In the genomic region with DNA sequence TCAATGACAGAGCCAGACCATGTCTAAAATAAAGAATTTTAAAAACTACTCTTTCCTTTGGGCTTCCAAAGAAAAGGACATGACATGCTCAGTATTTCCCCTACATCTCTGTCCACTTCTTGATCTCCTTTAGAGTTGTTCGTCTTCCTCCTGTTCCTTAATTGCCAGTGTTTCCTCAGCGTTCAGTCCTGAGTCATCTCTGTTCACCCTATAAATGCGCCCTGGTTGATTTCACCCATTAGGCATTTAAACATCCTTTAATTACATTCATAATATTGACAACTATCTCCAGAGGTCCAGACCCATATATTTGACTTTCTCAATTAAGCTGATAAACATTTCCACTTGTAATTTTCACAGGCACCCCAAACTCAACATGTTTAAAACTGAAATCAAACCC, we compare ENCODE assay signal across 19 cellular contexts.
A peak's percentile ranks its signal among the peaks of the same experiment; 100 is the strongest.
DNase-seq lines count a peak whose midpoint lies in the region; ATAC-seq and TF ChIP-seq lines count a peak whose summit lies in the region.
"Had no signal": no experiment of that assay in that cellular context is flagged by ENCODE, and none has a peak within 500 bp of the region (broad histone marks: within the 10 kb centered on the region; RNA-seq: fewer than 3 reads in every experiment).

No MANE protein-coding gene starts in this region.

- peaks cover 95% of the 10 kb centered on the region for H3K79me2 ChIP-seq in osteoblast (ENCODE audit: insufficient read depth, low read length)

- H2AFZ ChIP-seq in IMR-90 (replicated peaks; ENCODE audit: low read length, poor library complexity), result no peak overlapping the region
- no peak overlapping the region for H2AFZ ChIP-seq in osteoblast (ENCODE audit: low read length)

- H2BK20ac ChIP-seq in IMR-90 (ENCODE audit: low read depth, low read length), result no peak overlapping the region

- no peak overlapping the region for H3K4me3 Mint-ChIP-seq in activated CD4-positive, alpha-beta memory T cell treated with anti-CD3 and anti-CD28 coated beads for 36 hours
- no peak overlapping the region for H3K4me3 Mint-ChIP-seq in activated CD4-positive, alpha-beta memory T cell treated with anti-CD3 and anti-CD28 coated beads, Interleukin-2, amount 10 ng/mL, durations not matched to agents 7 days and 5 days
- no peak overlapping the region for H3K4me3 Mint-ChIP-seq in activated naive CD8-positive, alpha-beta T cell treated with anti-CD3 and anti-CD28 coated beads, Interleukin-2, amount 50 U/mL, for 24 hours
- H3K4me3 Mint-ChIP-seq: B cell had no signal

- H3K27ac Mint-ChIP-seq in activated CD4-positive, alpha-beta memory T cell treated with anti-CD3 and anti-CD28 coated beads for 36 hours, result peak overlapping the region; percentile 26
- no peak overlapping the region for H3K27ac Mint-ChIP-seq in activated CD4-positive, alpha-beta memory T cell treated with anti-CD3 and anti-CD28 coated beads, Interleukin-2, amount 10 ng/mL, durations not matched to agents 7 days and 5 days
- peak overlapping the region; percentile 69 for H3K27ac Mint-ChIP-seq in activated naive CD8-positive, alpha-beta T cell treated with anti-CD3 and anti-CD28 coated beads, Interleukin-2, amount 50 U/mL, for 24 hours
- H3K27ac Mint-ChIP-seq: activated T-helper 2 cell treated with anti-CD3 and anti-CD28 coated beads, Interferon-gamma antibody, Interleukin-2, Interleukin-4, amounts not matched to agents 10 μg/mL and 5 μg/mL and 100 μg/mL, durations not matched to agents 14 hours and 24 hours and 36 hours; B cell had no signal

- H3K36me3 ChIP-seq in IMR-90 (ENCODE audit: control insufficient read depth, insufficient read depth, low read length), result no peaks in the 10 kb centered on the region
- no peaks in the 10 kb centered on the region for H3K36me3 ChIP-seq in osteoblast (ENCODE audit: insufficient read depth, low read length)
- H3K36me3 ChIP-seq: spleen had no signal

- H3K4me1 ChIP-seq in IMR-90 (ENCODE audit: control insufficient read depth, insufficient read depth, low read length) (peaks cover 20% of the 10 kb centered on the region), osteoblast (ENCODE audit: insufficient read depth, low read length) (peaks cover 19% of the 10 kb centered on the region)

- H2AK5ac ChIP-seq in IMR-90 (ENCODE audit: low read depth, low read length), result no peak overlapping the region

- peaks cover 39 to 94% of the 10 kb centered on the region in 2 experiments for H3K79me1 ChIP-seq in IMR-90 (ENCODE audit: low read depth in 1 of 2, low read length in 2 of 2)

- H3K27me3 Mint-ChIP-seq in activated CD4-positive, alpha-beta memory T cell treated with anti-CD3 and anti-CD28 coated beads for 36 hours, result no peaks in the 10 kb centered on the region
- no peaks in the 10 kb centered on the region for H3K27me3 Mint-ChIP-seq in activated CD4-positive, alpha-beta memory T cell treated with anti-CD3 and anti-CD28 coated beads, Interleukin-2, amount 10 ng/mL, durations not matched to agents 7 days and 5 days
- no peaks in the 10 kb centered on the region for H3K27me3 Mint-ChIP-seq in activated naive CD8-positive, alpha-beta T cell treated with anti-CD3 and anti-CD28 coated beads, Interleukin-2, amount 50 U/mL, for 24 hours

- H4K8ac ChIP-seq in IMR-90 (ENCODE audit: low read depth in 2 of 2, low read length in 2 of 2), result no peak overlapping the region

- POLR2A ChIA-PET in activated CD4-positive, alpha-beta memory T cell treated with anti-CD3 and anti-CD28 coated beads for 36 hours (lab: Charles Lee), result no interaction called here
- POLR2A ChIA-PET in activated CD4-positive, alpha-beta memory T cell treated with anti-CD3 and anti-CD28 coated beads, Interleukin-2, amount 10 ng/mL, durations not matched to agents 7 days and 5 days (lab: Charles Lee), result interaction anchor here (1.4 kb wide), 1 partner anchor 41 kb away, joined by 3 read pairs; no protein-coding TSS in a partner anchor
- POLR2A ChIA-PET in IMR-90 (lab: Charles Lee; ENCODE audit: unreplicated experiment), result no interaction called here

- in situ Hi-C loops in IMR-90 (cut with MboI; ENCODE audit: low sequenced_read_pairs), result no loop called here

- no peak overlapping the region for H3K18ac ChIP-seq in IMR-90 (ENCODE audit: low read depth, low read length)

- no peak overlapping the region for H3K4me3 ChIP-seq in IMR-90 (ENCODE audit: insufficient read depth, low read depth, low read length)
- no peak overlapping the region for H3K4me3 ChIP-seq in osteoblast (ENCODE audit: insufficient read depth, low read length)
- H3K4me3 ChIP-seq: spleen had no signal

- intact Hi-C loops in activated CD4-positive, alpha-beta memory T cell treated with anti-CD3 and anti-CD28 coated beads for 36 hours (cut with micrococcal nuclease), result loop anchor here (5.0 kb wide), 1 partner anchor 113 kb away; no protein-coding TSS in a partner anchor
- intact Hi-C loops in IMR-90 (cut with micrococcal nuclease), result no loop called here

- BruUV-seq in IMR-90 (replicated peaks; lab: Mats Ljungman, UMichigan), result no TSS peak

- TF ChIP-seq POLR2A in IMR-90 (IDR thresholded peaks at IDR 0.05; ENCODE audit: low read depth, low read length), result no peak

- no peaks in the 10 kb centered on the region for H3K9me3 Mint-ChIP-seq in activated CD4-positive, alpha-beta memory T cell treated with anti-CD3 and anti-CD28 coated beads for 36 hours
- H3K9me3 Mint-ChIP-seq in activated CD4-positive, alpha-beta memory T cell treated with anti-CD3 and anti-CD28 coated beads, Interleukin-2, amount 10 ng/mL, durations not matched to agents 7 days and 5 days, result no peaks in the 10 kb centered on the region
- no peaks in the 10 kb centered on the region for H3K9me3 Mint-ChIP-seq in activated naive CD8-positive, alpha-beta T cell treated with anti-CD3 and anti-CD28 coated beads, Interleukin-2, amount 50 U/mL, for 24 hours
- H3K9me3 Mint-ChIP-seq: activated T-helper 2 cell treated with anti-CD3 and anti-CD28 coated beads, Interferon-gamma antibody, Interleukin-2, Interleukin-4, amounts not matched to agents 10 μg/mL and 5 μg/mL and 100 μg/mL, durations not matched to agents 14 hours and 24 hours and 36 hours had no signal

- ATAC-seq in IMR-90 (ENCODE audit: low read depth) (no peak), HG02610 (IDR thresholded peaks at IDR 0.05; ENCODE audit: unreplicated experiment) (no peak)
- no peak for ATAC-seq in activated naive CD8-positive, alpha-beta T cell treated with anti-CD3 and anti-CD28 coated beads, Interleukin-2, amount 50 U/mL, for 24 hours
- ATAC-seq: foreskin keratinocyte had no signal

- no peak overlapping the region for H2BK15ac ChIP-seq in IMR-90 (ENCODE audit: low read depth, low read length)

- H3K27me3 ChIP-seq in IMR-90 (ENCODE audit: control insufficient read depth, insufficient read depth, low read length), result no peaks in the 10 kb centered on the region
- no peaks in the 10 kb centered on the region for H3K27me3 ChIP-seq in osteoblast (ENCODE audit: insufficient read depth, low read length)
- H3K27me3 ChIP-seq: foreskin keratinocyte, spleen had no signal

- no peak overlapping the region for H4K5ac ChIP-seq in IMR-90 (ENCODE audit: low read depth, low read length)

- peak overlapping the region; percentile 46; the same call in 1 of the 2 replicates for H3K14ac ChIP-seq in IMR-90 (replicated peaks; ENCODE audit: low read depth, low read length)

- H3K4me2 ChIP-seq in IMR-90 (ENCODE audit: low read depth, low read length) (no peak overlapping the region), osteoblast (ENCODE audit: insufficient read depth, low read length) (no peak overlapping the region)

- peaks cover 1% of the 10 kb centered on the region for H3K36me3 Mint-ChIP-seq in activated CD4-positive, alpha-beta memory T cell treated with anti-CD3 and anti-CD28 coated beads for 36 hours
- peaks cover 24% of the 10 kb centered on the region for H3K36me3 Mint-ChIP-seq in activated CD4-positive, alpha-beta memory T cell treated with anti-CD3 and anti-CD28 coated beads, Interleukin-2, amount 10 ng/mL, durations not matched to agents 7 days and 5 days (ENCODE audit: low read depth)
- peaks cover 7% of the 10 kb centered on the region for H3K36me3 Mint-ChIP-seq in activated naive CD8-positive, alpha-beta T cell treated with anti-CD3 and anti-CD28 coated beads, Interleukin-2, amount 50 U/mL, for 24 hours (ENCODE audit: low read depth)

- no peak overlapping the region for H2BK5ac ChIP-seq in IMR-90 (ENCODE audit: low read depth, low read length, poor library complexity, severe bottlenecking)

- H3K56ac ChIP-seq in IMR-90 (ENCODE audit: extremely low read depth, insufficient read depth, low read length), result no peak overlapping the region

- H4K91ac ChIP-seq in IMR-90 (ENCODE audit: insufficient read depth, low read depth, low read length), result no peak overlapping the region

- no peak overlapping the region for H3K9ac ChIP-seq in IMR-90 (ENCODE audit: low read depth, low read length)

- H3K27ac ChIP-seq in IMR-90 (ENCODE audit: insufficient read depth, low read length) (no peak overlapping the region), osteoblast (ENCODE audit: low read depth, low read length) (no peak overlapping the region)
- H3K27ac ChIP-seq: epithelial cell of prostate, foreskin keratinocyte, spleen had no signal

- peaks cover 75% of the 10 kb centered on the region for H3K4me1 Mint-ChIP-seq in activated CD4-positive, alpha-beta memory T cell treated with anti-CD3 and anti-CD28 coated beads for 36 hours (ENCODE audit: low read depth)
- H3K4me1 Mint-ChIP-seq in activated CD4-positive, alpha-beta memory T cell treated with anti-CD3 and anti-CD28 coated beads, Interleukin-2, amount 10 ng/mL, durations not matched to agents 7 days and 5 days, result peaks cover 56% of the 10 kb centered on the region
- H3K4me1 Mint-ChIP-seq in activated naive CD8-positive, alpha-beta T cell treated with anti-CD3 and anti-CD28 coated beads, Interleukin-2, amount 50 U/mL, for 24 hours, result peaks cover 80% of the 10 kb centered on the region

- H4K20me1 ChIP-seq in IMR-90 (ENCODE audit: insufficient read depth, low read length) (peaks cover 82% of the 10 kb centered on the region), osteoblast (ENCODE audit: insufficient read depth, low read length) (peaks cover 38% of the 10 kb centered on the region)

- TF ChIP-seq RAD21 in IMR-90 (IDR thresholded peaks at IDR 0.05; ENCODE audit: low read length), result no peak

- H3K9me3 ChIP-seq in IMR-90 (ENCODE audit: control insufficient read depth, insufficient read depth, low read length) (no peaks in the 10 kb centered on the region), osteoblast (ENCODE audit: low read depth, low read length) (no peaks in the 10 kb centered on the region)
- H3K9me3 ChIP-seq: spleen had no signal

- H2BK120ac ChIP-seq in IMR-90 (ENCODE audit: low read depth, low read length), result no peak overlapping the region

- WGBS in IMR-90 (ENCODE audit: extremely low coverage in 2 of 2, insufficient read length in 1 of 2), 2 experiments, result 94% methylated on average over 3 of the region's 3 CpGs; no CpG with 5 or more reads in 1 of the 2 experiments

- no peak overlapping the region for H2AK9ac ChIP-seq in IMR-90 (replicated peaks; ENCODE audit: low read depth, low read length, poor library complexity)

- no peak overlapping the region for H3K4ac ChIP-seq in IMR-90 (ENCODE audit: low read depth, low read length)

- TF ChIP-seq CTCF in IMR-90 (conservative IDR thresholded peaks at IDR 0.05; ENCODE audit: low read depth, low read length) (no peak), osteoblast (IDR thresholded peaks at IDR 0.05; ENCODE audit: extremely low read depth, low read depth, low read length) (no peak)

- H3K23ac ChIP-seq in IMR-90 (ENCODE audit: low read depth, low read length), result no peak overlapping the region

- CTCF ChIA-PET in activated CD4-positive, alpha-beta memory T cell treated with anti-CD3 and anti-CD28 coated beads for 36 hours (lab: Charles Lee), result interaction anchor here (0.8 to 13.6 kb wide), 2 partner anchors 17 to 103 kb away, joined by 3 to 175 read pairs; no protein-coding TSS in a partner anchor
- CTCF ChIA-PET in activated CD4-positive, alpha-beta memory T cell treated with anti-CD3 and anti-CD28 coated beads, Interleukin-2, amount 10 ng/mL, durations not matched to agents 7 days and 5 days (lab: Charles Lee), result interaction anchor here (3.3 kb wide), 1 partner anchor 15 kb away, joined by 14 read pairs; no protein-coding TSS in a partner anchor
- CTCF ChIA-PET in IMR-90 (lab: Yijun Ruan, JAX), result no interaction called here

- no peak for DNase-seq in activated CD4-positive, alpha-beta memory T cell treated with anti-CD3 and anti-CD28 coated beads for 36 hours
- DNase-seq in activated CD4-positive, alpha-beta memory T cell treated with anti-CD3 and anti-CD28 coated beads, Interleukin-2, amount 10 ng/mL, durations not matched to agents 7 days and 5 days, result no peak
- DNase-seq in IMR-90, result no peak
- DNase-seq in activated naive CD8-positive, alpha-beta T cell treated with anti-CD3 and anti-CD28 coated beads, Interleukin-2, amount 50 U/mL, for 24 hours, result no peak
- DNase-seq in osteoblast (ENCODE audit: insufficient read length, low spot score, missing footprints), result peak; percentile 71
- no peak for DNase-seq in HUDEP-2 (lab: John Stamatoyannopoulos, UW; ENCODE audit: unreplicated experiment in 76 of 76)
- no peak for DNase-seq in LoVo (ENCODE audit: low spot score)
- DNase-seq: foreskin keratinocyte; hippocampal formation; MV-4-11; NCI-H187 treated with DMSO at 0.1 percent for 48 hours; NCI-H345; NK-92 treated with Interleukin-12 subunit alpha and Interleukin-12 subunit beta, amount 100 ng/mL, for 24 hours; nucleus accumbens; spleen had no signal

- dilution Hi-C loops in IMR-90 (cut with HindIII; ENCODE audit: low sequenced_read_pairs, unreplicated experiment), result no loop called here

- peaks cover 39% of the 10 kb centered on the region for H3K9me1 ChIP-seq in IMR-90 (ENCODE audit: insufficient read depth, low read length)
